Comparison of ENCODE assay signal across 2 cellular contexts in the genomic region with DNA sequence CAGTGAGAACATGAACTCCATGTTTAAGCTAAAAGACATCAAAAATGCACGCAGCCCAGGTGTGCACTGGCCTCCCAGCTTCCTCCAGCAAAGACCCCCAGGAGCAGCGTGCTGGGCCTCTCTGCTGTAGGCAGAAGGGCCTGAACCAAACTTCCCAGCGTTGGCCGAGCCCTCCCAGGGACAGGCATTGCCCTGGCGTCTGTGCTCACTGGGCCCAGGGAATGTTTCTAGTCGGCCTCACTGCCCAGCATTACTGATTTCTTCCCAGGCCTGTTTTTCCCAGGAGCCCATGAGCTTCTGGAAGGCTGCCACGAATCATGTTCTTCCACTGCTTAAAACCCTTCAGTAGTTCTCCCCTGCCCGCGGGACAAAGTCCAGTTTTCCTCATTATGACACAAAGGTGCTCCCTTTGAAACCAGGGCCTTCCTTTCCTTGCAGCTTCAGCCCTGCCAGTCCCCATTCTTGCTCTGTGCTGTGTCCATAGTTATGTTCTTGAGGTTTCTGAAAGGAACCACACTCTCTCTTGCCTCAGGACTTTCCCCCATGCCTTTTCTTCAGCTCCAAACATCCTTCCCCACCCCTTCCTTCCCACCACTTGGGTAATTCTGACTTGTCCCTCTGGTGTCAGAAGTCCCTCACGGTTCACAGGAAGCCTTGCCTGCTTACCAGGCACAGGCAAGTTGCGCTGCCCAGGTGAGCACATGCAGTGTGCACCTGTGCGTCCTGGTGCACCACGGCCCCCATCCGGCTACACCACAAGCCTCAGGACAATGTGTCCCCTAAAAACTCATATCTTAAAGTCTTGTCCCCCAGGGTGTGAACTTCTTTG.
TF ChIP-seq lines count a peak whose summit lies in the region.

No MANE protein-coding gene starts in this region.

TF ChIP-seq in IMR-90, 13 proteins besides CTCF, POLR2A, EP300 and RAD21:
- TF ChIP-seq MXI1 (IDR thresholded peaks at IDR 0.05; ENCODE audit: borderline replicate concordance, low read depth, low read length) (no peak), SMC3 (IDR thresholded peaks at IDR 0.05; ENCODE audit: low read depth, low read length) (no peak), RCOR1 (IDR thresholded peaks at IDR 0.05; ENCODE audit: insufficient replicate concordance, low read length) (no peak), BHLHE40 (IDR thresholded peaks at IDR 0.05; ENCODE audit: low read depth, low read length) (no peak), MAZ (IDR thresholded peaks at IDR 0.05; ENCODE audit: borderline replicate concordance, low read depth, low read length) (no peak), CHD1 (IDR thresholded peaks at IDR 0.05; ENCODE audit: low read depth, low read length) (no peak), RFX5 (IDR thresholded peaks at IDR 0.05; ENCODE audit: low read depth, low read length) (no peak), ELK1 (IDR thresholded peaks at IDR 0.05; ENCODE audit: borderline replicate concordance, low read depth, low read length) (no peak), CEBPB (IDR thresholded peaks at IDR 0.05; ENCODE audit: low read depth, low read length) (no peak), NFE2L2 (IDR thresholded peaks at IDR 0.05; ENCODE audit: low read depth, low read length) (no peak), FOS (IDR thresholded peaks at IDR 0.05; ENCODE audit: low read depth, low read length) (no peak), MAFK (IDR thresholded peaks at IDR 0.05; ENCODE audit: low read depth, low read length) (no peak)
- TF ChIP-seq, protein P1, sequence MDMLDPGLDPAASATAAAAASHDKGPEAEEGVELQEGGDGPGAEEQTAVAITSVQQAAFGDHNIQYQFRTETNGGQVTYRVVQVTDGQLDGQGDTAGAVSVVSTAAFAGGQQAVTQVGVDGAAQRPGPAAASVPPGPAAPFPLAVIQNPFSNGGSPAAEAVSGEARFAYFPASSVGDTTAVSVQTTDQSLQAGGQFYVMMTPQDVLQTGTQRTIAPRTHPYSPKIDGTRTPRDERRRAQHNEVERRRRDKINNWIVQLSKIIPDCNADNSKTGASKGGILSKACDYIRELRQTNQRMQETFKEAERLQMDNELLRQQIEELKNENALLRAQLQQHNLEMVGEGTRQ (IDR thresholded peaks at IDR 0.05; ENCODE audit: low read depth, low read length) = no peak

TF ChIP-seq in H1, 55 proteins besides CTCF, POLR2A, EP300 and RAD21:
- TF ChIP-seq JUND (IDR thresholded peaks at IDR 0.05; ENCODE audit: low read length) (no peak), NRF1 (IDR thresholded peaks at IDR 0.05; ENCODE audit: low read depth, low read length) (no peak), GABPA (IDR thresholded peaks at IDR 0.05; ENCODE audit: borderline replicate concordance, insufficient read depth, low read length) (no peak), YY1 (IDR thresholded peaks at IDR 0.05; ENCODE audit: low read depth, low read length) (no peak), SIX5 (IDR thresholded peaks at IDR 0.05; ENCODE audit: low read depth, low read length) (no peak), RNF2 (IDR thresholded peaks at IDR 0.05; ENCODE audit: borderline replicate concordance, low read depth, low read length, missing control alignments, poor library complexity, severe bottlenecking) (no peak), KDM5A (IDR thresholded peaks at IDR 0.05; ENCODE audit: low read length) (no peak), POLR2AphosphoS5 (IDR thresholded peaks at IDR 0.05; ENCODE audit: low read depth, low read length) (no peak), E2F6 (IDR thresholded peaks at IDR 0.05) (no peak), MAFK (IDR thresholded peaks at IDR 0.05; ENCODE audit: low read depth, low read length) (no peak), SIRT6 (IDR thresholded peaks at IDR 0.05; ENCODE audit: low read length) (no peak), KDM1A (IDR thresholded peaks at IDR 0.05; ENCODE audit: borderline replicate concordance, low read length) (no peak), POU5F1 (IDR thresholded peaks at IDR 0.05; ENCODE audit: low read depth, low read length) (no peak), SUZ12 (IDR thresholded peaks at IDR 0.05; ENCODE audit: low read length) (no peak), ASH2L (IDR thresholded peaks at IDR 0.05; ENCODE audit: low read length) (no peak)
- TF ChIP-seq, protein P2, sequence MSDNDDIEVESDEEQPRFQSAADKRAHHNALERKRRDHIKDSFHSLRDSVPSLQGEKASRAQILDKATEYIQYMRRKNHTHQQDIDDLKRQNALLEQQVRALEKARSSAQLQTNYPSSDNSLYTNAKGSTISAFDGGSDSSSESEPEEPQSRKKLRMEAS (IDR thresholded peaks at IDR 0.05) = no peak
